ENCODE assay signal across 19 cellular contexts in the genomic region with DNA sequence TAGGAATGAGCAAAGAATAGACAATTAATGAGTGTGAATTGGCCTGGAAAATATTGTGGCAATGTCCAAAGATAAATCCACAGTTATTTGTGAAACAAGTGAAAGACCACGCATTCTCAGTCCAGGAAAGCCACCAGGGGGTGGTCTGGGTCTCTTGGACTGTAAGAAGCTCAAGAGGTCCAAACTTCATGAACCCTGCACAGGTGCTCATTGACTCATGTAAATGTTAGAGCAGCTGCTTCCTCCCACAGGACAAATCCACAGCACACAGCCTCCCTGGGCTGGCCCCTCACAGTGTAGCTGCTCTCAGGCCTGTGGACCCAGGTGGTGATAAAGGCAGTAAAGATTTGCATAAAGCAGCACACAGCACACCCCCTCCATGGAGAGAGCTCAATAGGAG.
DNase-seq lines count a peak whose midpoint lies in the region; ATAC-seq, FAIRE-seq and TF ChIP-seq lines count a peak whose summit lies in the region.
"Had no signal": no experiment of that assay in that cellular context is flagged by ENCODE, and none has a peak within 500 bp of the region (broad histone marks: within the 10 kb centered on the region; RNA-seq: fewer than 3 reads in every experiment).

No MANE protein-coding gene starts in this region.

- no peak for TF ChIP-seq POLR2A in breast epithelium (IDR thresholded peaks at IDR 0.05)

- no peaks in the 10 kb centered on the region for H3K9me3 Mint-ChIP-seq in MCF 10A (ENCODE audit: unreplicated experiment)

- H3K27ac Mint-ChIP-seq in MCF 10A (ENCODE audit: low read depth, unreplicated experiment): no peak overlapping the region
- H3K27ac Mint-ChIP-seq: CD8-positive, alpha-beta memory T cell had no signal

- POLR2A ChIA-PET in MCF 10A (lab: Yijun Ruan, JAX): no interaction called here

- no peaks in the 10 kb centered on the region for H3K36me3 ChIP-seq in breast epithelium
- H3K36me3 ChIP-seq in hepatocyte (replicated peaks; ENCODE audit: insufficient read depth, low read depth): no peaks in the 10 kb centered on the region
- H3K36me3 ChIP-seq: neutrophil, SJSA1, stomach had no signal

- H3K4me1 ChIP-seq in breast epithelium (no peaks in the 10 kb centered on the region), hepatocyte (ENCODE audit: insufficient read depth) (no peaks in the 10 kb centered on the region)
- H3K4me1 ChIP-seq: SJSA1 had no signal

- CTCF ChIA-PET in MCF 10A (lab: Yijun Ruan, JAX): interaction anchor here (0.7 kb wide), 1 partner anchor 27 kb away, joined by 4 read pairs; no protein-coding TSS in a partner anchor

- no peaks in the 10 kb centered on the region for H4K20me1 ChIP-seq in hepatocyte (ENCODE audit: insufficient read depth, poor library complexity, severe bottlenecking)

- BruUV-seq in MCF 10A (replicated peaks; lab: Mats Ljungman, UMichigan): no TSS peak

- no peak overlapping the region for H3K4me3 Mint-ChIP-seq in MCF 10A (ENCODE audit: unreplicated experiment)
- H3K4me3 Mint-ChIP-seq: CD8-positive, alpha-beta memory T cell had no signal

- intact Hi-C loops in breast epithelium (cut with DNase I; ENCODE audit: low total_unique reads): no loop called here
- intact Hi-C loops in MCF 10A (cut with micrococcal nuclease): no loop called here

- no peaks in the 10 kb centered on the region for H3K9me2 ChIP-seq in hepatocyte (replicated peaks; ENCODE audit: insufficient read depth)

- DNase-seq in breast epithelium (ENCODE audit: low spot score in 2 of 2) (no peak), MCF 10A (ENCODE audit: unreplicated experiment) (no peak), NCI-H774 (lab: John Stamatoyannopoulos, UW) (peak; percentile 44), hepatocyte (ENCODE audit: low spot score) (peak; percentile 46), urothelium cell line (ENCODE audit: low spot score) (no peak), DMS114 treated with DMSO at 0.1 percent for 48 hours (lab: John Stamatoyannopoulos, UW; ENCODE audit: unreplicated experiment) (no peak)
- DNase-seq: activated CD4-positive, CD25-positive, alpha-beta regulatory T cell treated with anti-CD3 and anti-CD28 coated beads, Interleukin-2, amount 50 U/mL, for 72 hours; activated gamma-delta T cell treated with Interleukin-2 at 50 U/mL for 16 hours; cerebellar nuclear complex; effector CD8-positive, alpha-beta T cell; GOT3; NCI-H226; stomach; T-helper 9 cell had no signal

- H3K27ac ChIP-seq in breast epithelium (peak overlapping the region; percentile 55 to 89), hepatocyte (peak overlapping the region; percentile 42)
- H3K27ac ChIP-seq: neutrophil, SJSA1, stomach had no signal

- no peaks in the 10 kb centered on the region for H3K27me3 ChIP-seq in breast epithelium
- H3K27me3 ChIP-seq in hepatocyte: no peaks in the 10 kb centered on the region

- peak; percentile 68 for FAIRE-seq in urothelium cell line (lab: Jason Lieb, UNC)

- ATAC-seq in GM19035 (IDR thresholded peaks at IDR 0.05; ENCODE audit: unreplicated experiment) (no peak), HG02981 (IDR thresholded peaks at IDR 0.05; ENCODE audit: unreplicated experiment) (no peak)

- 73% methylated on average over 1 of the region's 1 CpG for WGBS in hepatocyte (ENCODE audit: low lambda C conversion rate, missing lambda C conversion rate)

- peaks cover 18% of the 10 kb centered on the region for H3K27me3 Mint-ChIP-seq in MCF 10A (ENCODE audit: insufficient read depth, unreplicated experiment)

- H3K4me3 ChIP-seq in breast epithelium: no peak overlapping the region
- no peak overlapping the region for H3K4me3 ChIP-seq in hepatocyte
- H3K4me3 ChIP-seq: SJSA1, stomach had no signal

- no peak overlapping the region for H2AFZ ChIP-seq in hepatocyte

- no peaks in the 10 kb centered on the region for H3K9me3 ChIP-seq in breast epithelium
- H3K9me3 ChIP-seq in hepatocyte (ENCODE audit: low read depth): no peaks in the 10 kb centered on the region
- H3K9me3 ChIP-seq: neutrophil had no signal

- H3K79me2 ChIP-seq in hepatocyte: no peaks in the 10 kb centered on the region

- no peak overlapping the region for H3K4me2 ChIP-seq in hepatocyte

- TF ChIP-seq CTCF in breast epithelium (IDR thresholded peaks at IDR 0.05) (no peak), MCF 10A (IDR thresholded peaks at IDR 0.05; ENCODE audit: unreplicated experiment) (no peak), hepatocyte (IDR thresholded peaks at IDR 0.05; ENCODE audit: poor library complexity) (no peak)

- H3K4me1 Mint-ChIP-seq in MCF 10A (ENCODE audit: insufficient read depth, unreplicated experiment): peaks cover 5% of the 10 kb centered on the region
- H3K4me1 Mint-ChIP-seq: CD8-positive, alpha-beta memory T cell had no signal

- H3K36me3 Mint-ChIP-seq in MCF 10A (ENCODE audit: insufficient read depth, unreplicated experiment): no peaks in the 10 kb centered on the region
- H3K36me3 Mint-ChIP-seq: CD8-positive, alpha-beta memory T cell had no signal

Comparison
In these comparisons a context has a peak if more than half of its experiments do, and no peak if none do; other contexts are left out.
1. DNase-seq: peak in NCI-H774 (single experiment) and hepatocyte (single experiment); none in breast epithelium (0 of 2), MCF 10A (single experiment), urothelium cell line (single experiment) and DMS114 treated with DMSO at 0.1 percent for 48 hours (single experiment).